Comparison of ENCODE assay signal across 14 cellular contexts in genomic region chr11:112199101-112199500, GRCh38. TPM values are rescaled to one million over a fixed set of nuclear protein-coding genes. Genes with fewer than 3 reads are reported as not detected.
"Had no signal": no experiment of that assay in that cellular context is flagged by ENCODE, and none has a peak within 500 bp of the region (broad histone marks: within the 10 kb centered on the region; RNA-seq: fewer than 3 reads in every experiment).

No MANE protein-coding gene starts in this region.

RNA-seq across cellular contexts. Expression of gene BCO2, which starts 23.8 kb away (rescaled TPM):
- total RNA-seq: ascending aorta had no signal

RNA-seq across cellular contexts. Expression of gene TEX12, which starts 31.9 kb away (rescaled TPM):
- total RNA-seq: activated naive CD4-positive, alpha-beta T cell treated with anti-CD3 and anti-CD28 coated beads for 36 hours; activated T-helper 1 cell treated with anti-CD3 and anti-CD28 coated beads, Interleukin-12 subunit alpha, Interleukin-12 subunit beta, Interleukin-2, Interleukin-4 antibody, amounts not matched to agents 30 ng/mL and 10 ng/mL and 1 ng/mL, durations not matched to agents 14 hours and 24 hours and 36 hours; activated T-helper 2 cell treated with anti-CD3 and anti-CD28 coated beads, Interferon-gamma antibody, Interleukin-2, Interleukin-4, amounts not matched to agents 10 μg/mL and 5 μg/mL and 100 μg/mL, durations not matched to agents 14 hours and 24 hours and 36 hours; adrenal gland; ascending aorta; astrocyte; body of pancreas; cardiac muscle cell; chondrocyte had no signal
- polyA plus RNA-seq: adipose tissue, aorta had no signal

RNA-seq across cellular contexts. Expression of gene IL18, which starts 35.2 kb away (rescaled TPM):
- total RNA-seq: activated naive CD4-positive, alpha-beta T cell treated with anti-CD3 and anti-CD28 coated beads for 36 hours; activated naive CD4-positive, alpha-beta T cell treated with anti-CD3 and anti-CD28 coated beads, Interleukin-2, amount 50 U/mL, for 72 hours; activated T-cell treated with anti-CD3 and anti-CD28 coated beads, Interleukin-2, amount 50 U/mL, for 4 hours; activated T-helper 17 cell treated with anti-CD3 and anti-CD28 coated beads, Interleukin-2, amount 50 U/mL, for 72 hours had no signal
